In the genomic region with DNA sequence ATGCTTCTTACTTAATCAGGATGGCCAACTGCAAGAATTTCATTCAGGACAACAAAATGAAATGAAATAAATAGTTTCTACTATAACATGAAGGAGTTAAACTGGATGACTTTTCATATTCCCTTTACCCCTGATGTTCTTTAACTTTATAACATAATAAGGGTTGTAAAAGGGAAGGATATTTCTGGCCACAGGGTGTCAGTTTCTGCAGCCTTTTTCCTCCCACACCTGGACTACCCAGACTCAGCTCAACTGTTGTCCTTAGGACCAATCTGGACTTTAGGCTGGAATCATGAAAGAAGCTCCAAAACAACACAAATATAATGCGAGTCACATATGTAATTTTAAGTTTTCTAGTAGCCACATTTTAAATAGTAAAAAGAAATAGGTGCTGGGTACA, we compare ENCODE assay signal across 22 cellular contexts. TPM values are rescaled to one million over a fixed set of nuclear protein-coding genes. Genes with fewer than 3 reads are reported as not detected.
DNase-seq lines count a peak whose midpoint lies in the region; ATAC-seq and TF ChIP-seq lines count a peak whose summit lies in the region.
"Had no signal": no experiment of that assay in that cellular context is flagged by ENCODE, and none has a peak within 500 bp of the region (broad histone marks: within the 10 kb centered on the region; RNA-seq: fewer than 3 reads in every experiment).

No MANE protein-coding gene starts in this region.

- H3K36me3 ChIP-seq in SU-DHL-6 (ENCODE audit: low read length), result peaks cover 9% of the 10 kb centered on the region; the same call in 1 of the 2 replicates
- H3K36me3 ChIP-seq in body of pancreas (replicated peaks in 1 of 2; ENCODE audit: insufficient read depth in 1 of 2, low read depth in 2 of 2), result no peaks in the 10 kb centered on the region
- H3K36me3 ChIP-seq: BE2C had no signal

- H3K4me1 ChIP-seq in body of pancreas (no peaks in the 10 kb centered on the region), H9 (ENCODE audit: insufficient read depth, low read length) (no peaks in the 10 kb centered on the region)
- H3K4me1 ChIP-seq: BE2C had no signal

- no peak overlapping the region for H2BK15ac ChIP-seq in H9 (ENCODE audit: low read depth, low read length)

- H3K4ac ChIP-seq in H9 (ENCODE audit: low read depth, low read length), result no peak overlapping the region

- peaks cover 7% of the 10 kb centered on the region for H3K27me3 Mint-ChIP-seq in activated naive CD4-positive, alpha-beta T cell treated with anti-CD3 and anti-CD28 coated beads, Interleukin-2, amount 50 U/mL, for 24 hours
- H3K27me3 Mint-ChIP-seq in memory B cell (no peaks in the 10 kb centered on the region), H9 (ENCODE audit: low read depth) (no peaks in the 10 kb centered on the region)
- H3K27me3 Mint-ChIP-seq in activated naive CD8-positive, alpha-beta T cell treated with anti-CD3 and anti-CD28 coated beads for 36 hours, result no peaks in the 10 kb centered on the region

- H3K4me3 ChIP-seq in SU-DHL-6 (ENCODE audit: insufficient read depth, low read length, poor library complexity, severe bottlenecking) (no peak overlapping the region), body of pancreas (no peak overlapping the region)
- H3K4me3 ChIP-seq: GM23248, SK-N-MC had no signal

- H2BK5ac ChIP-seq in H9 (ENCODE audit: insufficient read length, low read length), result no peak overlapping the region

- no peaks in the 10 kb centered on the region for H3K9me3 Mint-ChIP-seq in activated naive CD4-positive, alpha-beta T cell treated with anti-CD3 and anti-CD28 coated beads, Interleukin-2, amount 50 U/mL, for 24 hours
- H3K9me3 Mint-ChIP-seq in activated naive CD4-positive, alpha-beta T cell treated with anti-CD3 and anti-CD28 coated beads, Interleukin-2, amount 50 U/mL, for 72 hours, result peaks cover 0 to 4% of the 10 kb centered on the region in 2 donors
- peaks cover 1% of the 10 kb centered on the region for H3K9me3 Mint-ChIP-seq in memory B cell
- H3K9me3 Mint-ChIP-seq in activated naive CD8-positive, alpha-beta T cell treated with anti-CD3 and anti-CD28 coated beads for 36 hours, result no peaks in the 10 kb centered on the region
- no peaks in the 10 kb centered on the region; a peak in 1 of 5 replicates for H3K9me3 Mint-ChIP-seq in H9

- 76 to 83% methylated on average over 1 of the region's 1 CpG for WGBS in body of pancreas, 2 donors
- no CpG with 5 or more reads among the region's 1 CpG for WGBS in H9 (ENCODE audit: extremely low coverage, insufficient read length, low lambda C conversion rate)

- no peak overlapping the region for H2AK5ac ChIP-seq in H9 (ENCODE audit: insufficient read length, low read length)

- H3K9ac ChIP-seq in SU-DHL-6 (ENCODE audit: low read length) (no peak overlapping the region), H9 (ENCODE audit: extremely low read depth, insufficient read length, low read length) (no peak overlapping the region)
- H3K9ac ChIP-seq: GM23248 had no signal

- H3K4me2 ChIP-seq in SU-DHL-6 (ENCODE audit: low read depth, low read length, poor library complexity, severe bottlenecking), result no peak overlapping the region
- H3K4me2 ChIP-seq in H9 (ENCODE audit: insufficient read depth, insufficient read length, low read length), result no peak overlapping the region

- H3F3A ChIP-seq in SU-DHL-6 (ENCODE audit: insufficient read depth), result 0 out of 2 replicates have a peak, but pooled peaks cover 10% of the 10 kb centered on the region

- H2BK12ac ChIP-seq in H9 (ENCODE audit: insufficient read length, low read depth, low read length), result no peak overlapping the region

- no peak for ATAC-seq in activated naive CD4-positive, alpha-beta T cell treated with anti-CD3 and anti-CD28 coated beads, Interleukin-2, amount 50 U/mL, for 72 hours
- ATAC-seq in memory B cell (ENCODE audit: low read depth) (no peak), body of pancreas (no peak)

- peak overlapping the region; percentile 75 for H2AFZ ChIP-seq in SU-DHL-6 (ENCODE audit: low read depth, low read length, severe bottlenecking)
- no peak overlapping the region for H2AFZ ChIP-seq in H9 (ENCODE audit: low read length)
- H2AFZ ChIP-seq: GM23248 had no signal

- DNase-seq in activated naive CD4-positive, alpha-beta T cell treated with anti-CD3 and anti-CD28 coated beads, Interleukin-2, amount 50 U/mL, for 72 hours (ENCODE audit: low spot score in 2 of 2), result no peak
- DNase-seq in memory B cell (ENCODE audit: low spot score in 2 of 2) (no peak), body of pancreas (no peak), NCI-H1105 treated with DMSO at 0.1 percent for 48 hours (lab: John Stamatoyannopoulos, UW) (no peak), H9 (no peak)
- no peak for DNase-seq in activated naive CD8-positive, alpha-beta T cell treated with anti-CD3 and anti-CD28 coated beads for 36 hours
- DNase-seq: 8988T; BE2C; CD4-positive, alpha-beta memory T cell; GF-D8; GM23248; NCI-H1436; NCI-H1930; NCI-H2171; NCI-H526; SHP77 had no signal

- no peak for TF ChIP-seq CTCF in SU-DHL-6 (IDR thresholded peaks at IDR 0.05; ENCODE audit: insufficient read depth, low read length, poor library complexity, severe bottlenecking)
- no peak for TF ChIP-seq CTCF in body of pancreas (IDR thresholded peaks at IDR 0.05)
- TF ChIP-seq CTCF in H9 (conservative IDR thresholded peaks at IDR 0.05), result no peak

- no peak overlapping the region for H3K18ac ChIP-seq in H9 (ENCODE audit: insufficient read length, low read depth, low read length)

- H4K20me1 ChIP-seq in SU-DHL-6 (ENCODE audit: low read depth, low read length), result no peaks in the 10 kb centered on the region
- H4K20me1 ChIP-seq in H9 (ENCODE audit: control insufficient read depth, insufficient read depth, insufficient read length), result no peaks in the 10 kb centered on the region

- intact Hi-C loops in body of pancreas (cut with DNase I), result no loop called here

- no peaks in the 10 kb centered on the region for H3K9me2 ChIP-seq in SU-DHL-6 (replicated peaks; ENCODE audit: insufficient read depth, low read length)

- no peaks in the 10 kb centered on the region for H3K4me1 Mint-ChIP-seq in activated naive CD4-positive, alpha-beta T cell treated with anti-CD3 and anti-CD28 coated beads, Interleukin-2, amount 50 U/mL, for 24 hours
- H3K4me1 Mint-ChIP-seq in memory B cell, result peaks cover 9% of the 10 kb centered on the region
- no peaks in the 10 kb centered on the region for H3K4me1 Mint-ChIP-seq in activated naive CD8-positive, alpha-beta T cell treated with anti-CD3 and anti-CD28 coated beads for 36 hours
- H3K4me1 Mint-ChIP-seq in H9, result no peaks in the 10 kb centered on the region

- no peaks in the 10 kb centered on the region for H3K36me3 Mint-ChIP-seq in activated naive CD4-positive, alpha-beta T cell treated with anti-CD3 and anti-CD28 coated beads, Interleukin-2, amount 50 U/mL, for 24 hours
- no peaks in the 10 kb centered on the region for H3K36me3 Mint-ChIP-seq in activated naive CD4-positive, alpha-beta T cell treated with anti-CD3 and anti-CD28 coated beads, Interleukin-2, amount 50 U/mL, for 72 hours
- H3K36me3 Mint-ChIP-seq in memory B cell (no peaks in the 10 kb centered on the region), H9 (ENCODE audit: insufficient read depth in 1 of 3, low read depth in 3 of 3) (no peaks in the 10 kb centered on the region)
- no peaks in the 10 kb centered on the region for H3K36me3 Mint-ChIP-seq in activated naive CD8-positive, alpha-beta T cell treated with anti-CD3 and anti-CD28 coated beads for 36 hours
- H3K36me3 Mint-ChIP-seq: CD4-positive, alpha-beta memory T cell had no signal

- TF ChIP-seq POLR2A in body of pancreas (IDR thresholded peaks at IDR 0.05), result no peak

- H3K4me3 Mint-ChIP-seq in activated naive CD4-positive, alpha-beta T cell treated with anti-CD3 and anti-CD28 coated beads, Interleukin-2, amount 50 U/mL, for 24 hours, result no peak overlapping the region
- H3K4me3 Mint-ChIP-seq in memory B cell, result no peak overlapping the region
- no peak overlapping the region for H3K4me3 Mint-ChIP-seq in activated naive CD8-positive, alpha-beta T cell treated with anti-CD3 and anti-CD28 coated beads for 36 hours
- no peak overlapping the region for H3K4me3 Mint-ChIP-seq in H9
- H3K4me3 Mint-ChIP-seq: CD4-positive, alpha-beta memory T cell had no signal

- H3K27me3 ChIP-seq in SU-DHL-6 (ENCODE audit: low read length) (no peaks in the 10 kb centered on the region), body of pancreas (no peaks in the 10 kb centered on the region), H9 (ENCODE audit: insufficient read depth, low read length) (no peaks in the 10 kb centered on the region)

- H2BK120ac ChIP-seq in H9 (ENCODE audit: low read depth, low read length, poor library complexity, severe bottlenecking), result no peak overlapping the region

- no peak overlapping the region for H3T11ph ChIP-seq in H9 (ENCODE audit: low read length)

- no peaks in the 10 kb centered on the region for H3K23me2 ChIP-seq in H9 (ENCODE audit: insufficient read length, low read depth, low read length, poor library complexity, severe bottlenecking)

- no peak overlapping the region for H4K5ac ChIP-seq in H9 (ENCODE audit: insufficient read length, low read depth, low read length)

- no peak overlapping the region for H4K91ac ChIP-seq in H9 (ENCODE audit: insufficient read length, low read depth, low read length)

- no peak overlapping the region for H3K23ac ChIP-seq in H9 (ENCODE audit: insufficient read length, low read depth, low read length)

- H3K56ac ChIP-seq in H9 (ENCODE audit: insufficient read length, low read depth, low read length), result no peak overlapping the region

- H2BK20ac ChIP-seq in H9 (ENCODE audit: low read depth, low read length, poor library complexity, severe bottlenecking), result no peak overlapping the region

- H3K79me1 ChIP-seq in H9 (ENCODE audit: insufficient read depth, low read depth, low read length, poor library complexity, severe bottlenecking), result no peaks in the 10 kb centered on the region

- H3K27ac Mint-ChIP-seq in activated naive CD4-positive, alpha-beta T cell treated with anti-CD3 and anti-CD28 coated beads, Interleukin-2, amount 50 U/mL, for 24 hours, result peak overlapping the region; percentile 44
- no peak overlapping the region for H3K27ac Mint-ChIP-seq in activated naive CD4-positive, alpha-beta T cell treated with anti-CD3 and anti-CD28 coated beads, Interleukin-2, amount 50 U/mL, for 72 hours
- H3K27ac Mint-ChIP-seq in memory B cell, result peak overlapping the region; percentile 63
- no peak overlapping the region for H3K27ac Mint-ChIP-seq in activated naive CD8-positive, alpha-beta T cell treated with anti-CD3 and anti-CD28 coated beads for 36 hours
- no peak overlapping the region for H3K27ac Mint-ChIP-seq in H9
- H3K27ac Mint-ChIP-seq: CD4-positive, alpha-beta memory T cell had no signal

- H3K79me2 ChIP-seq in SU-DHL-6 (ENCODE audit: insufficient read depth, low read length), result no peaks in the 10 kb centered on the region
- H3K79me2 ChIP-seq in H9 (ENCODE audit: insufficient read depth, low read length), result no peaks in the 10 kb centered on the region

- H3K27ac ChIP-seq in SU-DHL-6 (ENCODE audit: low read depth, low read length), result no peak overlapping the region
- no peak overlapping the region for H3K27ac ChIP-seq in body of pancreas
- H3K27ac ChIP-seq in H9 (ENCODE audit: insufficient read length, low read depth, low read length), result no peak overlapping the region
- H3K27ac ChIP-seq: GM23248, SK-N-MC had no signal

- H3K14ac ChIP-seq in H9 (ENCODE audit: insufficient read depth, low read length), result no peak overlapping the region

- H3K9me3 ChIP-seq in SU-DHL-6 (ENCODE audit: insufficient read depth, low read length) (peaks cover 10% of the 10 kb centered on the region; the same call in 1 of the 2 replicates), body of pancreas (no peaks in the 10 kb centered on the region), H9 (ENCODE audit: control insufficient read depth, low read depth, low read length) (no peaks in the 10 kb centered on the region)
- H3K9me3 ChIP-seq: BE2C had no signal

- H4K8ac ChIP-seq in H9 (replicated peaks; ENCODE audit: insufficient read length, low read depth, low read length), result no peak overlapping the region

RNA-seq across cellular contexts. Expression of a gene that starts 43.4 kb away (rescaled TPM):
- not detected for total RNA-seq in activated naive CD4-positive, alpha-beta T cell treated with anti-CD3 and anti-CD28 coated beads, Interleukin-2, amount 50 U/mL, for 72 hours
- total RNA-seq in body of pancreas, result not detected
- total RNA-seq in activated naive CD8-positive, alpha-beta T cell treated with anti-CD3 and anti-CD28 coated beads for 36 hours, result not detected
- not detected in 2 replicates for total RNA-seq in H9 (2021)
- total RNA-seq: CD4-positive, alpha-beta memory T cell; GM23248; HT-29; MCF 10A; OCI-LY7 had no signal

RNA-seq across cellular contexts. Expression of a gene that starts 44.0 kb away (rescaled TPM):
- 10 to 100 TPM; 22.4 to 25.6 TPM for total RNA-seq in activated naive CD4-positive, alpha-beta T cell treated with anti-CD3 and anti-CD28 coated beads, Interleukin-2, amount 50 U/mL, for 72 hours
- total RNA-seq in body of pancreas, result 10 to 100 TPM; 23.1 to 61.0 TPM
- 10 to 100 TPM; 24.7 to 26.3 TPM for total RNA-seq in activated naive CD8-positive, alpha-beta T cell treated with anti-CD3 and anti-CD28 coated beads for 36 hours
- 29.0 and 29.6 TPM in 2 replicates for total RNA-seq in H9 (2021)

Comparison
In these comparisons a context has a peak if more than half of its experiments do, and no peak if none do; other contexts are left out.
1. H3K27ac Mint-ChIP-seq: peak in activated naive CD4-positive, alpha-beta T cell treated with anti-CD3 and anti-CD28 coated beads, Interleukin-2, amount 50 U/mL, for 24 hours (single experiment) and memory B cell (single experiment); none in activated naive CD4-positive, alpha-beta T cell treated with anti-CD3 and anti-CD28 coated beads, Interleukin-2, amount 50 U/mL, for 72 hours (0 of 2), activated naive CD8-positive, alpha-beta T cell treated with anti-CD3 and anti-CD28 coated beads for 36 hours (single experiment) and H9 (0 of 3).